In the genomic region with DNA sequence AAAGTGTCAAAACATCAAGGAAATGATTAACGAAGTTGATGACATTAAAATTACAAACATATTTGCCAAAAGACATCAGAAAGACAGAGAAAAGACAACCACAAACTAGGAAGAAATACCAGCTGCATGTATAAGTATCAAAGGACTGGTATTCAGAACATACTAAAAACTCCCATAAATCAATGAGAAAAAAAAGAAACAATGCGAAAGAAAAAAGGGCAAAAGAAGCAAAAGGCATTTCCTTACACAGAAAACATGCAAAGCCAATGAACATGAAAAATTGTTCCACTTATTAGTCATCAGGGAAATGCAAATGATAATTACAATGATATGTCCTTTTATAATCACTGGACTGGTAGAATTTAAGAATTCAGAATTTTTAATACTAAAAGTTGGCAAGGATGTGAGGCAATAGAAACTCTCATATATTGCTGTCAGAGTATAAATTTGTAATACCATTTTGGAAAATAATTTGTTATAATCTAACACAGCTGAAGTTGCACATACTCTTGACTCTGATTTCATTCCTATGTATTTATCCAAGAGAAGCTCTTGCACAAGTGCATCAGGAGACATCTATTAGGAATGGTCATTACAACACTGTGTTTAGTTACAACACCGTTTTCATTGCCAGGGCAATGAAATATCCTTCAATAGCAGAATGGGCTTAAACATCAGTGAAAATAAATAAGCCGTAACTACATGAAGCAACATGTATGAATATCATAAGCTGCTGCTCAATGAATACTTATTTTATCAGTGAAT, we compare ENCODE assay signal across 12 cellular contexts.
DNase-seq lines count a peak whose midpoint lies in the region; TF ChIP-seq lines count a peak whose summit lies in the region.
"Had no signal": no experiment of that assay in that cellular context is flagged by ENCODE, and none has a peak within 500 bp of the region (broad histone marks: within the 10 kb centered on the region; RNA-seq: fewer than 3 reads in every experiment).

No MANE protein-coding gene starts in this region.

- peak; percentile 96 for DNase-seq in AG09319 (ENCODE audit: extremely low read depth, low read depth)
- peak; percentile 97 for DNase-seq in adipocyte (ENCODE audit: low read depth)
- peak; percentile 96 for DNase-seq in fibroblast of villous mesenchyme (ENCODE audit: low read depth)
- DNase-seq in renal cortical epithelial cell (ENCODE audit: low read depth): peak; percentile 61
- DNase-seq in NCI-H2107 treated with DMSO at 0.1 percent for 48 hours (lab: John Stamatoyannopoulos, UW; ENCODE audit: unreplicated experiment): no peak
- DNase-seq in activated CD4-positive, alpha-beta memory T cell treated with anti-CD3 and anti-CD28 coated beads, Interleukin-2, amount 10 ng/mL, durations not matched to agents 7 days and 5 days: no peak
- no peak for DNase-seq in activated CD8-positive, alpha-beta memory T cell treated with anti-CD3 and anti-CD28 coated beads for 24 hours
- DNase-seq in DMS114 treated with DMSO at 0.1 percent for 48 hours (lab: John Stamatoyannopoulos, UW; ENCODE audit: unreplicated experiment): no peak
- DNase-seq: activated T-cell treated with anti-CD3 and anti-CD28 coated beads, Interleukin-2, amount 50 U/mL, for 1 hour; central memory CD4-positive, alpha-beta T cell; heart left ventricle had no signal

- no peak overlapping the region for H3K4me3 Mint-ChIP-seq in activated CD4-positive, alpha-beta memory T cell treated with anti-CD3 and anti-CD28 coated beads, Interleukin-2, amount 10 ng/mL, durations not matched to agents 7 days and 5 days

- H3K36me3 Mint-ChIP-seq in activated CD4-positive, alpha-beta memory T cell treated with anti-CD3 and anti-CD28 coated beads, Interleukin-2, amount 10 ng/mL, durations not matched to agents 7 days and 5 days (ENCODE audit: low read depth): no peaks in the 10 kb centered on the region

- H3K4me1 ChIP-seq in adipocyte (ENCODE audit: control insufficient read depth, insufficient read depth, low read length): peaks cover 36% of the 10 kb centered on the region
- H3K4me1 ChIP-seq: heart left ventricle had no signal

- peak overlapping the region; percentile 87 for H3K9ac ChIP-seq in adipocyte (ENCODE audit: low read length)
- H3K9ac ChIP-seq: KMS-11 had no signal

- H3K27ac Mint-ChIP-seq in activated CD4-positive, alpha-beta memory T cell treated with anti-CD3 and anti-CD28 coated beads, Interleukin-2, amount 10 ng/mL, durations not matched to agents 7 days and 5 days: no peak overlapping the region

- H3K4me3 ChIP-seq in adipocyte (ENCODE audit: low read length): peak overlapping the region; percentile 2
- no peak overlapping the region for H3K4me3 ChIP-seq in fibroblast of villous mesenchyme (ENCODE audit: low read depth, low read length)
- H3K4me3 ChIP-seq: heart left ventricle had no signal

- no peaks in the 10 kb centered on the region for H3K27me3 Mint-ChIP-seq in activated CD4-positive, alpha-beta memory T cell treated with anti-CD3 and anti-CD28 coated beads, Interleukin-2, amount 10 ng/mL, durations not matched to agents 7 days and 5 days

- H3K4me1 Mint-ChIP-seq in activated CD4-positive, alpha-beta memory T cell treated with anti-CD3 and anti-CD28 coated beads, Interleukin-2, amount 10 ng/mL, durations not matched to agents 7 days and 5 days: no peaks in the 10 kb centered on the region

- CTCF ChIA-PET in activated CD4-positive, alpha-beta memory T cell treated with anti-CD3 and anti-CD28 coated beads, Interleukin-2, amount 10 ng/mL, durations not matched to agents 7 days and 5 days (lab: Charles Lee): no interaction called here

- peaks cover 18% of the 10 kb centered on the region for H3K36me3 ChIP-seq in adipocyte (ENCODE audit: control insufficient read depth, insufficient read depth, low read length, severe bottlenecking)

- peaks cover 11% of the 10 kb centered on the region for H3K9me3 ChIP-seq in adipocyte (ENCODE audit: control insufficient read depth, low read length)

- no peak for TF ChIP-seq CTCF in AG09319 (IDR thresholded peaks at IDR 0.05; ENCODE audit: low read depth, low read length)
- no peak for TF ChIP-seq CTCF in fibroblast of villous mesenchyme (IDR thresholded peaks at IDR 0.05; ENCODE audit: insufficient read depth, low read depth, low read length)

- no peaks in the 10 kb centered on the region for H3K9me3 Mint-ChIP-seq in activated CD4-positive, alpha-beta memory T cell treated with anti-CD3 and anti-CD28 coated beads, Interleukin-2, amount 10 ng/mL, durations not matched to agents 7 days and 5 days

- POLR2A ChIA-PET in activated CD4-positive, alpha-beta memory T cell treated with anti-CD3 and anti-CD28 coated beads, Interleukin-2, amount 10 ng/mL, durations not matched to agents 7 days and 5 days (lab: Charles Lee): no interaction called here

- no peaks in the 10 kb centered on the region for H3K27me3 ChIP-seq in adipocyte (replicated peaks; ENCODE audit: control insufficient read depth, insufficient read depth, low read length)
- H3K27me3 ChIP-seq: heart left ventricle had no signal

Comparison
In these comparisons a context has a peak if more than half of its experiments do, and no peak if none do; other contexts are left out.
1. DNase-seq: peak in AG09319 (single experiment), adipocyte (single experiment), fibroblast of villous mesenchyme (single experiment) and renal cortical epithelial cell (single experiment); none in NCI-H2107 treated with DMSO at 0.1 percent for 48 hours (single experiment), activated CD4-positive, alpha-beta memory T cell treated with anti-CD3 and anti-CD28 coated beads, Interleukin-2, amount 10 ng/mL, durations not matched to agents 7 days and 5 days (single experiment), activated CD8-positive, alpha-beta memory T cell treated with anti-CD3 and anti-CD28 coated beads for 24 hours (single experiment) and DMS114 treated with DMSO at 0.1 percent for 48 hours (single experiment).